1 cellular context compared by ENCODE assay signal in the genomic region with DNA sequence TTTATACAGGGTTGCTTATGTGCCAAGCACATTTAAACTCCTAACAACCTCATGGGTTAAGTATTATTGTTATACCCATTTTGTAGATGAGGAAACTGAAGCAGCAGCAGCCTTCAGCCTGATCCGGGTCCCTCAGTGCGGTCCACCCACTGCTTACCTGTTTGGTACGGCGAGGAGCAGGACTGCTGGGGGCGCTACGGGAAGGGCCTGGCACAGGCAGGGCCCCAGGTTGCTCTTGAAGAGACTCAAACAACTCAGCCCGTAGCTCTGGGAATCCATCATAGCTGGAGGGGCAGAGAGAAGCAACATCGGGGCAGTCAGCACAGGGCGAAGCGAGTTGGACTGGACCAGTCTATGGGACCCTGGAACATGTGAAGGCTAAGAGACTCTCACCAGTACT.
TF ChIP-seq lines count a peak whose summit lies in the region.

No MANE protein-coding gene starts in this region.

TF ChIP-seq in HepG2, 621 proteins besides CTCF, POLR2A, EP300 and RAD21:
- no peak for TF ChIP-seq PHB2 (IDR thresholded peaks at IDR 0.05; ENCODE audit: partially characterized antibody)
- TF ChIP-seq PLSCR1 (CRISPR knock-in tag; IDR thresholded peaks at IDR 0.05; ENCODE audit: borderline replicate concordance) = no peak
- TF ChIP-seq ZNF256 (CRISPR knock-in tag; conservative IDR thresholded peaks at IDR 0.05) = no peak
- no peak for TF ChIP-seq MZF1 (CRISPR knock-in tag; IDR thresholded peaks at IDR 0.05; ENCODE audit: borderline replicate concordance)
- peak; percentile 34; the same call in 1 of the 2 replicates for TF ChIP-seq ZNF629 (CRISPR knock-in tag; conservative IDR thresholded peaks at IDR 0.05)
